19 cellular contexts compared by ENCODE assay signal in genomic region chr12:102067574-102068258, GRCh38. TPM values are rescaled to one million over a fixed set of nuclear protein-coding genes. Genes with fewer than 3 reads are reported as not detected.
A peak's percentile ranks its signal among the peaks of the same experiment; 100 is the strongest.
DNase-seq lines count a peak whose midpoint lies in the region; ATAC-seq, FAIRE-seq and TF ChIP-seq lines count a peak whose summit lies in the region.
"Had no signal": no experiment of that assay in that cellular context is flagged by ENCODE, and none has a peak within 500 bp of the region (broad histone marks: within the 10 kb centered on the region; RNA-seq: fewer than 3 reads in every experiment).

No MANE protein-coding gene starts in this region.

- H3K9me3 ChIP-seq in SK-N-SH = no peaks in the 10 kb centered on the region
- H3K9me3 ChIP-seq: lower lobe of right lung, SJSA1, tibial artery had no signal

- peak; percentile 55 for FAIRE-seq in GM19239 (lab: Jason Lieb, UNC)

- no peaks in the 10 kb centered on the region for H3K9me2 ChIP-seq in SK-N-SH

- no peak overlapping the region for H3K4me2 ChIP-seq in SK-N-SH

- H3K27ac ChIP-seq in SK-N-SH (ENCODE audit: low read depth in 2 of 2, low read length in 1 of 2) = peak overlapping the region; percentile 9 to 34; a peak in 1 of 4 replicates
- H3K27ac ChIP-seq: lower lobe of right lung, SJSA1, tibial artery had no signal

- peak in 1 of 2 experiments; percentile 11; a peak in 1 of 4 replicates for TF ChIP-seq EP300 in SK-N-SH (IDR thresholded peaks at IDR 0.05; ENCODE audit: borderline replicate concordance in 1 of 2, low read depth in 1 of 2, low read length in 1 of 2)

- no peak for DNase-seq in GM19239 (ENCODE audit: insufficient read length, low spot score)
- DNase-seq in SK-N-SH = no peak
- DNase-seq in fibroblast of villous mesenchyme (ENCODE audit: low read depth) = peak; percentile 70
- DNase-seq in smooth muscle cell of the brain vasculature (ENCODE audit: low read depth, low spot score) = peak; percentile 10
- no peak for DNase-seq in 8988T
- DNase-seq in activated CD4-positive, CD25-positive, alpha-beta regulatory T cell (lab: John Stamatoyannopoulos, UW) = no peak
- no peak for DNase-seq in ureter (ENCODE audit: low spot score)
- DNase-seq: activated T-cell treated with anti-CD3 and anti-CD28 coated beads, Interleukin-2, amount 50 U/mL, for 1 hour; CD8-positive, alpha-beta T cell; effector memory CD8-positive, alpha-beta T cell; lower lobe of right lung; NCI-H1694; NCI-H226; right cardiac atrium; stimulated activated CD4-positive, alpha-beta T cell treated with anti-CD3 and anti-CD28 coated beads, Interleukin-4, amount 100 ng/mL, for 1 hour; tibial artery had no signal

- no peaks in the 10 kb centered on the region for H3K79me2 ChIP-seq in SK-N-SH (ENCODE audit: insufficient read depth)

- CTCF ChIA-PET in SK-N-SH (lab: Yijun Ruan, JAX) = interaction anchor here (0.6 to 1.5 kb wide), 3 partner anchors 15 to 617 kb away, joined by 3 to 4 read pairs (median 3); no protein-coding TSS in a partner anchor

- POLR2A ChIA-PET in SK-N-SH (lab: Yijun Ruan, JAX) = no interaction called here

- no peaks in the 10 kb centered on the region for H4K20me1 ChIP-seq in SK-N-SH (ENCODE audit: insufficient read depth)

- H3F3A ChIP-seq in SK-N-SH (replicated peaks; ENCODE audit: insufficient read depth) = peaks cover 3% of the 10 kb centered on the region

- ATAC-seq in GM18520 (IDR thresholded peaks at IDR 0.05; ENCODE audit: unreplicated experiment) = no peak
- ATAC-seq: activated naive CD4-positive, alpha-beta T cell treated with anti-CD3 and anti-CD28 coated beads, Interleukin-2, amount 50 U/mL, for 72 hours; CD8-positive, alpha-beta T cell; effector memory CD8-positive, alpha-beta T cell; lower lobe of right lung; right cardiac atrium had no signal

- TF ChIP-seq CTCF in SK-N-SH (IDR thresholded peaks at IDR 0.05) = no peak
- no peak for TF ChIP-seq CTCF in fibroblast of villous mesenchyme (IDR thresholded peaks at IDR 0.05; ENCODE audit: insufficient read depth, low read depth, low read length)

- TF ChIP-seq RAD21 in SK-N-SH (IDR thresholded peaks at IDR 0.05; ENCODE audit: low read length) = no peak

- H2AFZ ChIP-seq in SK-N-SH (ENCODE audit: low read depth) = no peak overlapping the region

- H3K9ac ChIP-seq in SK-N-SH = no peak overlapping the region

- peaks cover 0 to 4% of the 10 kb centered on the region in 2 experiments for H3K36me3 ChIP-seq in SK-N-SH (replicated peaks in 1 of 2; ENCODE audit: control insufficient read depth in 1 of 2, insufficient read depth in 2 of 2, low read length in 1 of 2)
- H3K36me3 ChIP-seq: lower lobe of right lung, SJSA1, tibial artery had no signal

- peaks cover 7 to 10% of the 10 kb centered on the region in 2 experiments; a peak in 3 of 4 replicates for H3K4me1 ChIP-seq in SK-N-SH (ENCODE audit: control insufficient read depth in 1 of 2, insufficient read depth in 2 of 2, low read depth in 1 of 2, low read length in 1 of 2)
- H3K4me1 ChIP-seq: SJSA1, tibial artery had no signal

- 64% methylated on average over 5 of the region's 5 CpGs for WGBS in SK-N-SH (ENCODE audit: low lambda C conversion rate)

- H3K4me3 ChIP-seq in SK-N-SH (ENCODE audit: low read depth in 2 of 2, low read length in 1 of 2) (no peak overlapping the region), fibroblast of villous mesenchyme (ENCODE audit: low read depth, low read length) (no peak overlapping the region)
- H3K4me3 ChIP-seq: lower lobe of right lung, SJSA1, tibial artery had no signal

- H3K27me3 ChIP-seq in SK-N-SH (ENCODE audit: insufficient read depth) = no peaks in the 10 kb centered on the region
- H3K27me3 ChIP-seq: SJSA1, tibial artery had no signal

TF ChIP-seq in SK-N-SH, 30 proteins besides CTCF, POLR2A, EP300 and RAD21:
- no peak for TF ChIP-seq TEAD4 (IDR thresholded peaks at IDR 0.05; ENCODE audit: borderline replicate concordance, insufficient read depth)
- TF ChIP-seq MXI1 (IDR thresholded peaks at IDR 0.05; ENCODE audit: low read depth, low read length) = no peak
- TF ChIP-seq, protein P1, sequence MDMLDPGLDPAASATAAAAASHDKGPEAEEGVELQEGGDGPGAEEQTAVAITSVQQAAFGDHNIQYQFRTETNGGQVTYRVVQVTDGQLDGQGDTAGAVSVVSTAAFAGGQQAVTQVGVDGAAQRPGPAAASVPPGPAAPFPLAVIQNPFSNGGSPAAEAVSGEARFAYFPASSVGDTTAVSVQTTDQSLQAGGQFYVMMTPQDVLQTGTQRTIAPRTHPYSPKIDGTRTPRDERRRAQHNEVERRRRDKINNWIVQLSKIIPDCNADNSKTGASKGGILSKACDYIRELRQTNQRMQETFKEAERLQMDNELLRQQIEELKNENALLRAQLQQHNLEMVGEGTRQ (IDR thresholded peaks at IDR 0.05; ENCODE audit: borderline replicate concordance, low read depth, low read length) = no peak
- no peak for TF ChIP-seq RCOR1 (IDR thresholded peaks at IDR 0.05; ENCODE audit: low read length)
- 0 out of 2 replicates have a peak, but pooled peaks have one; percentile 28 for TF ChIP-seq POLR2AphosphoS5 (IDR thresholded peaks at IDR 0.05; ENCODE audit: low read depth, low read length)
- TF ChIP-seq ZBTB33 (IDR thresholded peaks at IDR 0.05; ENCODE audit: borderline replicate concordance, low read depth) = no peak
- no peak for TF ChIP-seq FOXJ3 (CRISPR knock-in tag; IDR thresholded peaks at IDR 0.05)
- TF ChIP-seq SMC3 (IDR thresholded peaks at IDR 0.05; ENCODE audit: low read depth, low read length) = no peak
- no peak for TF ChIP-seq EZH2phosphoT487 (IDR thresholded peaks at IDR 0.05; ENCODE audit: borderline replicate concordance, low read depth)
- TF ChIP-seq, protein P2, sequence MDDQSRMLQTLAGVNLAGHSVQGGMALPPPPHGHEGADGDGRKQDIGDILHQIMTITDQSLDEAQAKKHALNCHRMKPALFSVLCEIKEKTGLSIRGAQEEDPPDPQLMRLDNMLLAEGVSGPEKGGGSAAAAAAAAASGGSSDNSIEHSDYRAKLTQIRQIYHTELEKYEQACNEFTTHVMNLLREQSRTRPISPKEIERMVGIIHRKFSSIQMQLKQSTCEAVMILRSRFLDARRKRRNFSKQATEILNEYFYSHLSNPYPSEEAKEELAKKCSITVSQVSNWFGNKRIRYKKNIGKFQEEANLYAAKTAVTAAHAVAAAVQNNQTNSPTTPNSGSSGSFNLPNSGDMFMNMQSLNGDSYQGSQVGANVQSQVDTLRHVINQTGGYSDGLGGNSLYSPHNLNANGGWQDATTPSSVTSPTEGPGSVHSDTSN (IDR thresholded peaks at IDR 0.05) = no peak
- TF ChIP-seq YY1 (IDR thresholded peaks at IDR 0.05; ENCODE audit: low read depth) = no peak
- TF ChIP-seq USF1 (IDR thresholded peaks at IDR 0.05; ENCODE audit: borderline replicate concordance, low read depth) = no peak
- TF ChIP-seq RFX5 (IDR thresholded peaks at IDR 0.05; ENCODE audit: low read length) = no peak
- TF ChIP-seq SIN3A (IDR thresholded peaks at IDR 0.05; ENCODE audit: borderline replicate concordance, low read depth, low read length) = no peak
- peak; percentile 60 for TF ChIP-seq FOSL2 (IDR thresholded peaks at IDR 0.05; ENCODE audit: borderline replicate concordance, low read depth)
- TF ChIP-seq MEF2A (IDR thresholded peaks at IDR 0.05; ENCODE audit: borderline replicate concordance, low read depth) = no peak
- TF ChIP-seq TCF12 (IDR thresholded peaks at IDR 0.05) = peak; percentile 87
- TF ChIP-seq MAX (IDR thresholded peaks at IDR 0.05; ENCODE audit: low read depth) = no peak
- TF ChIP-seq GATA2 (CRISPR knock-in tag; IDR thresholded peaks at IDR 0.05) = no peak

RNA-seq across cellular contexts. Expression of gene WASHC3, which starts 5.9 kb away (rescaled TPM):
- polyA plus RNA-seq in SK-N-SH (2012; rRNA removed) = 28.5 and 32.0 TPM in 2 replicates
- 36.2 and 43.6 TPM in 2 replicates for polyA plus RNA-seq in SK-N-SH (2012; cell fraction: cytosol; rRNA removed)
- 11.4 and 21.4 TPM in 2 replicates for polyA plus RNA-seq in SK-N-SH (2012; cell fraction: nucleus; rRNA removed)
- total RNA-seq in fibroblast of villous mesenchyme (75.1 and 90.8 TPM in 2 replicates), ureter (41.5 TPM)

RNA-seq across cellular contexts. Expression of gene NUP37, which starts 52.2 kb away (rescaled TPM):
- polyA plus RNA-seq in SK-N-SH (2012; rRNA removed) = 29.2 and 34.5 TPM in 2 replicates
- polyA plus RNA-seq in SK-N-SH (2012; cell fraction: cytosol; rRNA removed) = 46.8 and 61.1 TPM in 2 replicates
- polyA plus RNA-seq in SK-N-SH (2012; cell fraction: nucleus; rRNA removed) = 15.2 and 26.9 TPM in 2 replicates
- 28.3 and 39.3 TPM in 2 replicates for total RNA-seq in fibroblast of villous mesenchyme
- 23.4 TPM for total RNA-seq in ureter

RNA-seq across cellular contexts. Expression of gene PARPBP, which starts 52.3 kb away (rescaled TPM):
- 3.1 and 3.9 TPM in 2 replicates for polyA plus RNA-seq in SK-N-SH (2012; rRNA removed)
- polyA plus RNA-seq in SK-N-SH (2012; cell fraction: cytosol; rRNA removed) = 5.3 and 6.9 TPM in 2 replicates
- 2.8 and 4.6 TPM in 2 replicates for polyA plus RNA-seq in SK-N-SH (2012; cell fraction: nucleus; rRNA removed)
- total RNA-seq in fibroblast of villous mesenchyme = 8.7 and 13.0 TPM in 2 replicates
- 2.7 TPM for total RNA-seq in ureter

Comparison
In these comparisons a context has a peak if more than half of its experiments do, and no peak if none do; other contexts are left out.
1. DNase-seq: peak in fibroblast of villous mesenchyme (single experiment) and smooth muscle cell of the brain vasculature (single experiment); none in GM19239 (single experiment), SK-N-SH (single experiment), 8988T (single experiment), activated CD4-positive, CD25-positive, alpha-beta regulatory T cell (0 of 4) and ureter (single experiment).